In the genomic region with DNA sequence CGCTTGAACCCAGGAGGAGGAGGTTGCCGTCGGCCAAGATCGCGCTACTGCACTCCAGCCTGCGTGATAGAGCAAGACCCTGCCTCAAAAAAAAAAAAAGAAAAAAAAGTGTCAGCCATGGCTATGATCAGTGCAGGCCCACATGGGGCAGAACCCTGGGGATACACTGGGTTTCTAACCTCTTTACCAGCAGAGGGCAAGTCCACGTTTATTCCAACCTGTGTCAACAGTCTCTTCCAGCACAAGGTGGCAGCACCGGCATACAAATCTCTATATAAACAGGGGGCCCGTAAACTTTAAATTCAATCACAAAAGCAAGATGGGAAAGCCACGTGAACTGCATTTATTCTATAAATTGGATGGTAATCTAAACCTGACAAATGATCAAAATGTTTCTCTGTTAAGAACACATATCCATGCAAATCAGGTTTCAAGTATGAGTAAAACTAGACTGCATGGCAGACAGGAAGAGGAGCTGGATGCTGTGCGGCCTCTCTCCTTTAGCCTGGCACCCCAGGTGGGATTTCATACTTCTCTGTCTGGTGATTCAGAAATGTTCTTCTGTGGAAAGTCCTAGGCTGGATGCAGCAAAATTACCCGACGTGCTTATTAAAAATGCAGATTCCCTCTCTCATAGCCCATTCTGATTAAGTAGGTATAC, we compare ENCODE assay signal across 8 cellular contexts. TPM values are rescaled to one million over a fixed set of nuclear protein-coding genes. Genes with fewer than 3 reads are reported as not detected.
DNase-seq lines count a peak whose midpoint lies in the region; ATAC-seq and TF ChIP-seq lines count a peak whose summit lies in the region.

No MANE protein-coding gene starts in this region.

- POLR2A ChIA-PET in CD4-positive, alpha-beta memory T cell (lab: Charles Lee; ENCODE audit: partially characterized antibody) = interaction anchor here (1.3 kb wide), 1 partner anchor 167 kb away, joined by 4 read pairs; the partner anchor contains the start of gene IL6

- H3K4me3 ChIP-seq in CD4-positive, alpha-beta memory T cell (ENCODE audit: low read length in 2 of 2) = no peak overlapping the region
- H3K4me3 ChIP-seq in esophagus muscularis mucosa = no peak overlapping the region

- 49% methylated on average over 13 of the region's 13 CpGs for WGBS in esophagus muscularis mucosa

- peaks cover 35% of the 10 kb centered on the region for H3K4me1 ChIP-seq in CD4-positive, alpha-beta memory T cell (ENCODE audit: insufficient read depth, low read length)
- peaks cover 42 to 53% (median 52%) of the 10 kb centered on the region in 4 donors for H3K4me1 ChIP-seq in esophagus muscularis mucosa

- no peak for TF ChIP-seq POLR2A in esophagus muscularis mucosa (IDR thresholded peaks at IDR 0.05; ENCODE audit: low read depth)

- intact Hi-C loops in CD4-positive, alpha-beta memory T cell (cut with micrococcal nuclease) = loop anchor here (1.0 to 2.0 kb wide), 5 partner anchors 166 to 495 kb away; no protein-coding TSS in a partner anchor
- intact Hi-C loops in esophagus muscularis mucosa (cut with DNase I) (loop anchor here (2.0 to 10.0 kb wide), 3 partner anchors 167 to 497 kb away; partner anchors contain the start of gene IL6), natural killer cell (cut with micrococcal nuclease) (loop anchor here (1.0 to 2.0 kb wide), 3 partner anchors 167 to 495 kb away; partner anchors contain the start of gene IL6)

- peak; percentile 92 to 94 (median 93) for TF ChIP-seq CTCF in esophagus muscularis mucosa (IDR thresholded peaks at IDR 0.05)
- peak; percentile 70 for TF ChIP-seq CTCF in natural killer cell (IDR thresholded peaks at IDR 0.05)

- no peak overlapping the region for H3K27ac Mint-ChIP-seq in CD4-positive, alpha-beta memory T cell
- H3K27ac Mint-ChIP-seq in natural killer cell = no peak overlapping the region

- H3K36me3 ChIP-seq in CD4-positive, alpha-beta memory T cell (ENCODE audit: insufficient read depth, low read length) = no peaks in the 10 kb centered on the region
- H3K36me3 ChIP-seq in esophagus muscularis mucosa = no peaks in the 10 kb centered on the region

- H3K4me3 Mint-ChIP-seq in CD4-positive, alpha-beta memory T cell = no peak overlapping the region
- H3K4me3 Mint-ChIP-seq in natural killer cell = no peak overlapping the region

- H3K27me3 Mint-ChIP-seq in CD4-positive, alpha-beta memory T cell = peaks cover 4 to 9% of the 10 kb centered on the region in 2 donors
- peaks cover 8 to 23% of the 10 kb centered on the region in 2 donors for H3K27me3 Mint-ChIP-seq in natural killer cell (ENCODE audit: low read depth in 2 of 2)

- no peak overlapping the region for H3K27ac ChIP-seq in CD4-positive, alpha-beta memory T cell (ENCODE audit: low read depth, low read length)
- peak overlapping the region; percentile 66 to 80 (median 70) for H3K27ac ChIP-seq in esophagus muscularis mucosa (replicated peaks in 1 of 4)
- H3K27ac ChIP-seq in substantia nigra (ENCODE audit: low read depth, low read length, poor library complexity, severe bottlenecking) = no peak overlapping the region

- no peak for TF ChIP-seq EP300 in esophagus muscularis mucosa (IDR thresholded peaks at IDR 0.05)

- no peaks in the 10 kb centered on the region for H3K9me3 ChIP-seq in CD4-positive, alpha-beta memory T cell (ENCODE audit: control insufficient read depth in 1 of 2, low read length in 2 of 2)
- H3K9me3 ChIP-seq in esophagus muscularis mucosa = no peaks in the 10 kb centered on the region

- DNase-seq in CD4-positive, alpha-beta memory T cell = peak; percentile 63 to 72 (median 68)
- DNase-seq in KG1 (lab: John Stamatoyannopoulos, UW) (peak; percentile 64), OCI-M1 (lab: John Stamatoyannopoulos, UW) (peak; percentile 75), activated T-cell treated with anti-CD3 and anti-CD28 coated beads for 4 hours (peak; percentile 45), esophagus muscularis mucosa (ENCODE audit: extremely low spot score) (peak; percentile 91), natural killer cell (peak; percentile 23), substantia nigra (lab: John Stamatoyannopoulos, UW) (peak in 33 of 49 donors; percentile 7 to 67 (median 42))

- ATAC-seq in GM19455 (IDR thresholded peaks at IDR 0.05; ENCODE audit: unreplicated experiment) = peak; percentile 56
- ATAC-seq in natural killer cell = peak; percentile 75 to 86 (median 77)

- CTCF ChIA-PET in CD4-positive, alpha-beta memory T cell (lab: Charles Lee; ENCODE audit: partially characterized antibody) = interaction anchor here (1.0 to 8.9 kb wide), 23 partner anchors 9 to 611 kb away, joined by 3 to 233 read pairs (median 4); partner anchors contain the start of gene IL6

- no peaks in the 10 kb centered on the region for H3K9me3 Mint-ChIP-seq in CD4-positive, alpha-beta memory T cell
- no peaks in the 10 kb centered on the region for H3K9me3 Mint-ChIP-seq in natural killer cell

- no peaks in the 10 kb centered on the region for H3K36me3 Mint-ChIP-seq in CD4-positive, alpha-beta memory T cell
- H3K36me3 Mint-ChIP-seq in natural killer cell = no peaks in the 10 kb centered on the region

- H3K27me3 ChIP-seq in CD4-positive, alpha-beta memory T cell (ENCODE audit: insufficient read depth, low read length) = no peaks in the 10 kb centered on the region
- H3K27me3 ChIP-seq in esophagus muscularis mucosa = no peaks in the 10 kb centered on the region

- H3K4me1 Mint-ChIP-seq in CD4-positive, alpha-beta memory T cell = peaks cover 20 to 39% (median 28%) of the 10 kb centered on the region in 4 donors
- peaks cover 0 to 4% of the 10 kb centered on the region in 2 donors for H3K4me1 Mint-ChIP-seq in natural killer cell

RNA-seq across cellular contexts. Expression of gene STEAP1B, which starts 60.0 kb away (rescaled TPM):
- total RNA-seq in CD4-positive, alpha-beta memory T cell = not detected
- polyA plus RNA-seq in CD4-positive, alpha-beta memory T cell = not detected
- total RNA-seq in esophagus muscularis mucosa (1 to 10 TPM; 1.6 to 2.2 (median 1.6) TPM), natural killer cell (under 1 TPM in 1 of 3 donors, not detected in 2; 0.31 TPM)

Comparison
In these comparisons a context has a peak if more than half of its experiments do, and no peak if none do; other contexts are left out.
1. DNase-seq: peak in every context shown above with its lines; median percentile 91 in esophagus muscularis mucosa; 75 in OCI-M1; 68 in CD4-positive, alpha-beta memory T cell; 64 in KG1; 45 in activated T-cell treated with anti-CD3 and anti-CD28 coated beads for 4 hours; 42 in substantia nigra; 23 in natural killer cell.
2. H3K27ac ChIP-seq: peak in esophagus muscularis mucosa (4 of 4); none in CD4-positive, alpha-beta memory T cell (single experiment) and substantia nigra (single experiment).